Comparison of ENCODE assay signal across 26 cellular contexts in genomic region chr15:81930582-81931369, GRCh38.
DNase-seq lines count a peak whose midpoint lies in the region; ATAC-seq, FAIRE-seq and TF ChIP-seq lines count a peak whose summit lies in the region.
"Had no signal": no experiment of that assay in that cellular context is flagged by ENCODE, and none has a peak within 500 bp of the region (broad histone marks: within the 10 kb centered on the region; RNA-seq: fewer than 3 reads in every experiment).

No MANE protein-coding gene starts in this region.

- H3K9ac ChIP-seq in K562 (ENCODE audit: insufficient read depth in 1 of 2, low read depth in 2 of 2, low read length in 2 of 2), result no peak overlapping the region

- H3K27ac ChIP-seq in K562 (ENCODE audit: extremely low read depth, low read depth, low read length) (no peak overlapping the region), body of pancreas (no peak overlapping the region)
- H3K27ac ChIP-seq: HL-60 had no signal

- peak; percentile 63 for FAIRE-seq in K562 (lab: Jason Lieb, UNC)
- FAIRE-seq: A204.1, GM12891, GM19239, H1, HTR-8/SVneo had no signal

- no peak overlapping the region; the same call in 1 of the 2 replicates for H3K4me2 ChIP-seq in K562 (ENCODE audit: insufficient read depth, low read length)

- H3K9me3 ChIP-seq in K562 (replicated peaks; ENCODE audit: control insufficient read depth, insufficient read depth, low read depth, low read length) (no peaks in the 10 kb centered on the region; the same call in 1 of the 2 replicates), mucosa of descending colon (no peaks in the 10 kb centered on the region), body of pancreas (no peaks in the 10 kb centered on the region)
- H3K9me3 ChIP-seq: BE2C, HAP-1 had no signal

- no TSS peak for BruUV-seq in K562 (replicated peaks; lab: Mats Ljungman, UMichigan)

- H2AFZ ChIP-seq in K562 (ENCODE audit: low read depth, low read length), result peak overlapping the region; percentile 92

- H3K36me3 ChIP-seq in K562 (ENCODE audit: control insufficient read depth, insufficient read depth, low read length) (no peaks in the 10 kb centered on the region), mucosa of descending colon (ENCODE audit: low read depth) (no peaks in the 10 kb centered on the region), body of pancreas (replicated peaks in 1 of 2; ENCODE audit: insufficient read depth in 1 of 2, low read depth in 2 of 2) (no peaks in the 10 kb centered on the region)
- H3K36me3 ChIP-seq: BE2C, HAP-1 had no signal

- peak; percentile 17 for DNase-seq in NCI-H460 (ENCODE audit: extremely low read depth, low read depth)
- no peak for DNase-seq in K562 (ENCODE audit: extremely low read depth in 1 of 4, low spot score in 3 of 4)
- peak in 2 of 3 donors; percentile 27 to 41 for DNase-seq in mucosa of descending colon
- no peak for DNase-seq in body of pancreas
- no peak for DNase-seq in T1000 (lab: John Stamatoyannopoulos, UW)
- DNase-seq: ACHN; BE2C; C1 segment of cervical spinal cord; CD4-positive, CD25-positive, alpha-beta regulatory T cell; CD8-positive, alpha-beta memory T cell; COR-L47; DMS 273 treated with DMSO at 0.1 percent for 48 hours; DMS53; DND-41; EL; IMR-90; KBM-7 had no signal

- H3K4me3 ChIP-seq in K562 (no peak overlapping the region), mucosa of descending colon (no peak overlapping the region), body of pancreas (no peak overlapping the region)
- H3K4me3 ChIP-seq: HAP-1 had no signal

- no peaks in the 10 kb centered on the region for H3K79me2 ChIP-seq in K562 (ENCODE audit: control insufficient read depth, insufficient read depth, low read length)

- TF ChIP-seq POLR2A in K562 (conservative IDR thresholded peaks at IDR 0.05), result no peak
- TF ChIP-seq POLR2A in body of pancreas (IDR thresholded peaks at IDR 0.05), result no peak

- POLR2A ChIA-PET in K562 (lab: Yijun Ruan, JAX), result interaction anchor here (0.8 to 1.0 kb wide), 2 partner anchors 10 to 17 kb away, joined by 3 read pairs; no protein-coding TSS in a partner anchor

- no peak for TF ChIP-seq CTCF in K562 (IDR thresholded peaks at IDR 0.05 in 2 of 3, conservative IDR thresholded peaks at IDR 0.05 in 1 of 3; ENCODE audit: insufficient read depth in 2 of 3, low read depth in 1 of 3, low read length in 3 of 3)
- no peak for TF ChIP-seq CTCF in mucosa of descending colon (IDR thresholded peaks at IDR 0.05)
- no peak for TF ChIP-seq CTCF in body of pancreas (IDR thresholded peaks at IDR 0.05)

- H3K27me3 ChIP-seq in K562 (ENCODE audit: control insufficient read depth in 2 of 2, insufficient read depth in 2 of 2, low read length in 2 of 2) (no peaks in the 10 kb centered on the region), body of pancreas (no peaks in the 10 kb centered on the region)
- H3K27me3 ChIP-seq: BE2C had no signal

- CTCF ChIA-PET in K562 (lab: Yijun Ruan, JAX; ENCODE audit: low intra/inter-chr PET ratio), result no interaction called here

- no peaks in the 10 kb centered on the region for H4K20me1 ChIP-seq in K562 (replicated peaks; ENCODE audit: control insufficient read depth, insufficient read depth, low read length)

- peak; percentile 62 for ATAC-seq in K562
- peak; percentile 91 for ATAC-seq in mucosa of descending colon
- ATAC-seq in body of pancreas, result no peak
- no peak for ATAC-seq in HG02840 (IDR thresholded peaks at IDR 0.05; ENCODE audit: low FRiP score, unreplicated experiment)
- no peak for ATAC-seq in HG03378 (IDR thresholded peaks at IDR 0.05; ENCODE audit: unreplicated experiment)

- no peak for TF ChIP-seq EP300 in K562 (IDR thresholded peaks at IDR 0.05; ENCODE audit: low read length)

- H3K4me1 ChIP-seq in K562 (replicated peaks in 1 of 2; ENCODE audit: control insufficient read depth in 2 of 2, insufficient read depth in 2 of 2, low read length in 2 of 2) (peaks cover 3 to 10% of the 10 kb centered on the region in 2 experiments), mucosa of descending colon (ENCODE audit: low read depth) (no peaks in the 10 kb centered on the region), body of pancreas (no peaks in the 10 kb centered on the region)

- intact Hi-C loops in K562 (cut with micrococcal nuclease), result loop anchor here (10.0 kb wide), 1 partner anchor 656 kb away; no protein-coding TSS in a partner anchor
- intact Hi-C loops in mucosa of descending colon (cut with DNase I, micrococcal nuclease), result no loop called here
- intact Hi-C loops in body of pancreas (cut with DNase I), result no loop called here

- in situ Hi-C loops in K562 (cut with MboI), result loop anchor here (10.0 kb wide), 1 partner anchor 436 kb away; no protein-coding TSS in a partner anchor

- TF ChIP-seq RAD21 in K562 (CRISPR knock-in tag; conservative IDR thresholded peaks at IDR 0.05 in 1 of 2, IDR thresholded peaks at IDR 0.05 in 1 of 2), result no peak

- WGBS in K562 (ENCODE audit: insufficient coverage, low coverage, missing lambda C conversion rate), result 53% methylated on average over 11 of the region's 11 CpGs
- 58 to 65% methylated on average over 11 of the region's 11 CpGs for WGBS in body of pancreas, 2 donors

- H3K9me1 ChIP-seq in K562 (ENCODE audit: control insufficient read depth, insufficient read depth, low read length), result no peaks in the 10 kb centered on the region

TF ChIP-seq in K562, 482 proteins besides CTCF, POLR2A, EP300 and RAD21 (continues in another document):
- no peak for TF ChIP-seq XRCC3 (IDR thresholded peaks at IDR 0.05)
- TF ChIP-seq CEBPB (tag; IDR thresholded peaks at IDR 0.05), result no peak
- TF ChIP-seq CBX3 (IDR thresholded peaks at IDR 0.05; ENCODE audit: borderline replicate concordance in 1 of 2, low read length in 2 of 2), result no peak
- TF ChIP-seq, protein P1, sequence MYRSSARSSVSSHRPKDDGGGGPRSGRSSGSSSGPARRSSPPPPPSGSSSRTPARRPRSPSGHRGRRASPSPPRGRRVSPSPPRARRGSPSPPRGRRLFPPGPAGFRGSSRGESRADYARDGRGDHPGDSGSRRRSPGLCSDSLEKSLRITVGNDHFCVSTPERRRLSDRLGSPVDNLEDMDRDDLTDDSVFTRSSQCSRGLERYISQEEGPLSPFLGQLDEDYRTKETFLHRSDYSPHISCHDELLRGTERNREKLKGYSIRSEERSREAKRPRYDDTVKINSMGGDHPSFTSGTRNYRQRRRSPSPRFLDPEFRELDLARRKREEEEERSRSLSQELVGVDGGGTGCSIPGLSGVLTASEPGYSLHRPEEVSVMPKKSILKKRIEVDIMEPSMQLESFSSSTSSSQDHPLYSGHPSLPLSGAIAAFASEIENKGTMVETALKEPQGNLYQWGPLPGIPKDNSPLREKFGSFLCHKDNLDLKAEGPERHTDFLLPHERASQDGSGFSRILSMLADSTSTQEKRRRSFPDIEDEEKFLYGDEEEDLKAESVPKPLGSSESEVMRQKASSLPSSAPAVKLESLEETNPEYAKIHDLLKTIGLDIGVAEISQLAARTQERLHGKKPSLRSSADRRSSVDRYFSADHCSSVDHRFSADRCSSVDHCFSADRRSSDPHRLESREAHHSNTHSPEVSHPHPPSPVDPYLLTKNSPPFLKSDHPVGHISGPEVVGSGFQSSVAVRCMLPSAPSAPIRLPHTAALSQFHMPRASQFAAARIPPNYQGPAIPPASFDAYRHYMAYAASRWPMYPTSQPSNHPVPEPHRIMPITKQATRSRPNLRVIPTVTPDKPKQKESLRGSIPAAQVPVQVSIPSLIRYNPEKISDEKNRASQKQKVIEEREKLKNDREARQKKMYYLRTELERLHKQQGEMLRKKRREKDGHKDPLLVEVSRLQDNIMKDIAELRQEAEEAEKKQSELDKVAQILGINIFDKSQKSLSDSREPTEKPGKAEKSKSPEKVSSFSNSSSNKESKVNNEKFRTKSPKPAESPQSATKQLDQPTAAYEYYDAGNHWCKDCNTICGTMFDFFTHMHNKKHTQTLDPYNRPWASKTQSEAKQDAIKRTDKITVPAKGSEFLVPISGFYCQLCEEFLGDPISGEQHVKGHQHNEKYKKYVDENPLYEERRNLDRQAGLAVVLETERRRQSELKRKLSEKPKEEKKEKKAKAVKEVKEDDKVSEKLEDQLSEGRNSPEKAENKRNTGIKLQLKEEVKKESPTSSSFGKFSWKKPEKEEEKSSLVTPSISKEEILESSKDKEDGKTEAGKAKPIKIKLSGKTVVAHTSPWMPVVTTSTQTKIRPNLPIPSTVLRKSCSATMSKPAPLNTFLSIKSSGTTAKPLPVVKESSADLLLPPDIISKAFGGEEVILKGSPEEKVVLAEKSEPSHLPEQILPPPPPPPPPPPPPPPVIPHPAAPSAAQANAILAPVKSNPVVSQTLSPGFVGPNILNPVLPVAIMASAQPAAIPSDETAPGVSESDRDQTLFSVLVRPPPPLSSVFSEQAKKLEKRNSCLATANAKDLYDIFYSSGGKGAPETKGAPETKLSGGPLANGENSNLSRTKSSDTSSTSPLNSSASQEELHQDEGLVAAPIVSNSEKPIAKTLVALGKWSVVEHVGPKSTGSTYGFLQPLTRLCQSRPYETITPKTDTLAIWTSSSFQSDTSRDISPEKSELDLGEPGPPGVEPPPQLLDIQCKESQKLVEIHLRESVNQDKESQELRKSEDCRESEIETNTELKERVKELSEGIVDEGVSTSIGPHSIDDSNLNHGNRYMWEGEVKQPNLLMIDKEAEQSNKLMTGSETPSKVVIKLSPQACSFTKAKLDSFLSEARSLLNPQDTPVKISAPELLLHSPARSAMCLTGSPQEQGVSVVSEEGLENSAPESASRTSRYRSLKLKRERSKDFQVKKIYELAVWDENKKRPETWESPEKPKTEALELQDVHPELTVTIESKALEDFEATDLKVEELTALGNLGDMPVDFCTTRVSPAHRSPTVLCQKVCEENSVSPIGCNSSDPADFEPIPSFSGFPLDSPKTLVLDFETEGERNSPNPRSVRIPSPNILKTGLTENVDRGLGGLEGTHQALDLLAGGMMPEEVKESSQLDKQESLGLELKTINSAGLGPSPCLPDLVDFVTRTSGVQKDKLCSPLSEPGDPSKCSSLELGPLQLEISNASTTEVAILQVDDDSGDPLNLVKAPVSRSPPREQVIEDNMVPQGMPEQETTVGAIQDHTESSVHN (IDR thresholded peaks at IDR 0.05; ENCODE audit: borderline replicate concordance in 1 of 2, low read depth in 1 of 2), result no peak
- no peak for TF ChIP-seq ZNF24 (IDR thresholded peaks at IDR 0.05)

Comparison
In these comparisons a context has a peak if more than half of its experiments do, and no peak if none do; other contexts are left out.
1. DNase-seq: peak in NCI-H460 (single experiment) and mucosa of descending colon (2 of 3); none in K562 (0 of 4), body of pancreas (0 of 4) and T1000 (single experiment).
2. ATAC-seq: peak in K562 (single experiment) and mucosa of descending colon (single experiment); none in body of pancreas (single experiment), HG02840 (single experiment) and HG03378 (single experiment).